23 cellular contexts compared by ENCODE assay signal in genomic region chr13:94583926-94584325, GRCh38. TPM values are rescaled to one million over a fixed set of nuclear protein-coding genes. Genes with fewer than 3 reads are reported as not detected.
DNase-seq lines count a peak whose midpoint lies in the region; ATAC-seq, FAIRE-seq and TF ChIP-seq lines count a peak whose summit lies in the region.
"Had no signal": no experiment of that assay in that cellular context is flagged by ENCODE, and none has a peak within 500 bp of the region (broad histone marks: within the 10 kb centered on the region; RNA-seq: fewer than 3 reads in every experiment).

No MANE protein-coding gene starts in this region.

- H3K4me1 ChIP-seq in PC-3 (ENCODE audit: insufficient read depth, low read length) (peaks cover 4% of the 10 kb centered on the region; the same call in 1 of the 2 replicates), mesenchymal stem cell (ENCODE audit: control insufficient read depth, insufficient read depth, low read depth, low read length) (no peaks in the 10 kb centered on the region)
- H3K4me1 ChIP-seq: A549 had no signal

- no peak overlapping the region for H3K18ac ChIP-seq in mesenchymal stem cell (ENCODE audit: low read depth in 1 of 2, low read length in 2 of 2)

- H2BK15ac ChIP-seq in mesenchymal stem cell (ENCODE audit: low read depth, poor library complexity, severe bottlenecking): no peak overlapping the region

- H3K79me1 ChIP-seq in mesenchymal stem cell (replicated peaks; ENCODE audit: low read length, poor library complexity, severe bottlenecking): peaks cover 19% of the 10 kb centered on the region

- no peak for FAIRE-seq in urothelium cell line (lab: Jason Lieb, UNC)
- FAIRE-seq: A549, K562 had no signal

- H3K9ac ChIP-seq in PC-3 (ENCODE audit: low read length) (no peak overlapping the region), mesenchymal stem cell (ENCODE audit: low read length) (no peak overlapping the region)

- no peaks in the 10 kb centered on the region for H3K79me2 ChIP-seq in PC-3 (ENCODE audit: low read length)

- POLR2A ChIA-PET in PC-3 (lab: Charles Lee; ENCODE audit: unreplicated experiment): no interaction called here

- H3K4ac ChIP-seq in mesenchymal stem cell (ENCODE audit: low read depth in 1 of 2, low read length in 2 of 2): no peak overlapping the region

- no peak for TF ChIP-seq CTCF in PC-3 (conservative IDR thresholded peaks at IDR 0.05; ENCODE audit: low read depth, low read length)

- CTCF ChIA-PET in PC-3 (lab: Charles Lee): no interaction called here

- no peak overlapping the region for H3K14ac ChIP-seq in mesenchymal stem cell (ENCODE audit: low read length in 2 of 2)

- no peaks in the 10 kb centered on the region for H3F3A ChIP-seq in PC-3 (ENCODE audit: low read length, unreplicated experiment)

- H4K20me1 ChIP-seq in PC-3 (ENCODE audit: low read length): no peaks in the 10 kb centered on the region

- no peak overlapping the region for H3K4me3 ChIP-seq in PC-3 (ENCODE audit: low read length)
- H3K4me3 ChIP-seq in mesenchymal stem cell (ENCODE audit: insufficient read depth in 1 of 2, low read depth in 1 of 2, low read length in 2 of 2): no peak overlapping the region
- no peak overlapping the region for H3K4me3 ChIP-seq in H7 (ENCODE audit: insufficient read depth, low read depth, low read length)
- H3K4me3 ChIP-seq: A549, K562 had no signal

- H3K4me2 ChIP-seq in PC-3 (ENCODE audit: low read length) (no peak overlapping the region), mesenchymal stem cell (ENCODE audit: low read length, poor library complexity, severe bottlenecking) (no peak overlapping the region)
- H3K4me2 ChIP-seq: A549 had no signal

- no peak overlapping the region for H2AFZ ChIP-seq in PC-3 (ENCODE audit: low read length)
- H2AFZ ChIP-seq in mesenchymal stem cell (ENCODE audit: low read depth, low read length): no peak overlapping the region

- no peaks in the 10 kb centered on the region for H3K9me2 ChIP-seq in PC-3 (replicated peaks; ENCODE audit: low read length)

- BruUV-seq in PC-3 (replicated peaks; lab: Mats Ljungman, UMichigan): no TSS peak

- no peak overlapping the region for H2BK5ac ChIP-seq in mesenchymal stem cell (ENCODE audit: low read depth, low read length, poor library complexity, severe bottlenecking)

- no peaks in the 10 kb centered on the region for H3K27me3 ChIP-seq in PC-3 (ENCODE audit: low read length)
- no peaks in the 10 kb centered on the region for H3K27me3 ChIP-seq in mesenchymal stem cell (ENCODE audit: control insufficient read depth in 1 of 2, insufficient read depth in 1 of 2, low read length in 2 of 2)
- no peaks in the 10 kb centered on the region for H3K27me3 ChIP-seq in H7 (ENCODE audit: control insufficient read depth, insufficient read depth, low read length)

- H2AK5ac ChIP-seq in mesenchymal stem cell (ENCODE audit: low read length, severe bottlenecking): no peak overlapping the region

- H4K8ac ChIP-seq in mesenchymal stem cell (ENCODE audit: low read length): no peak overlapping the region

- WGBS in mesenchymal stem cell: no CpG with 5 or more reads among the region's 1 CpG

- H3K23ac ChIP-seq in mesenchymal stem cell (ENCODE audit: low read length in 2 of 2): no peak overlapping the region

- no peak overlapping the region for H4K91ac ChIP-seq in mesenchymal stem cell (ENCODE audit: low read length)

- no peak overlapping the region for H2BK120ac ChIP-seq in mesenchymal stem cell (ENCODE audit: low read depth, low read length)

- ATAC-seq in PC-3: no peak; the same call in 1 of the 2 replicates
- no peak for ATAC-seq in GM21737 (IDR thresholded peaks at IDR 0.05; ENCODE audit: unreplicated experiment)
- ATAC-seq: A549, K562, SK-N-SH treated with all-trans-retinoic acid at 6 μM for 48 hours had no signal

- H3K36me3 ChIP-seq in PC-3 (ENCODE audit: low read depth, low read length) (peaks cover 38% of the 10 kb centered on the region), mesenchymal stem cell (ENCODE audit: control insufficient read depth in 1 of 2, insufficient read depth in 2 of 2, low read depth in 1 of 2, low read length in 2 of 2) (peaks cover 16 to 80% of the 10 kb centered on the region in 2 experiments), H7 (replicated peaks; ENCODE audit: control insufficient read depth, insufficient read depth, low read length) (peaks cover 8% of the 10 kb centered on the region)

- H2BK12ac ChIP-seq in mesenchymal stem cell (ENCODE audit: low read length in 2 of 2): no peak overlapping the region

- no peaks in the 10 kb centered on the region for H3K9me3 ChIP-seq in PC-3 (ENCODE audit: low read length)
- H3K9me3 ChIP-seq in mesenchymal stem cell (ENCODE audit: control insufficient read depth, low read length): no peaks in the 10 kb centered on the region
- H3K9me3 ChIP-seq: A549 had no signal

- peak; percentile 5 for DNase-seq in EH (ENCODE audit: low read depth)
- DNase-seq in PC-3: peak; percentile 2
- DNase-seq in epithelial cell of prostate (ENCODE audit: low read depth, low spot score): no peak
- DNase-seq in mesenchymal stem cell: peak; percentile 57
- DNase-seq in H7: no peak
- DNase-seq in urothelium cell line (ENCODE audit: low spot score): no peak
- DNase-seq: C1 segment of cervical spinal cord; CD8-positive, alpha-beta memory T cell; DMS79; GOT3; MV-4-11; NCI-H1417; NCI-H187; NCI-H2227 treated with DMSO at 0.1 percent for 48 hours; NCI-H510A treated with DMSO at 0.1 percent for 48 hours; NCI-H774; OCI-M1; RPMI8226; SIG-M5 had no signal

- intact Hi-C loops in PC-3 (cut with micrococcal nuclease): no loop called here

- no peak overlapping the region for H3K27ac ChIP-seq in PC-3 (ENCODE audit: low read length)
- peak overlapping the region; percentile 27 for H3K27ac ChIP-seq in epithelial cell of prostate
- H3K27ac ChIP-seq in mesenchymal stem cell (ENCODE audit: low read length, poor library complexity, severe bottlenecking): no peak overlapping the region
- H3K27ac ChIP-seq: A549 had no signal

RNA-seq across cellular contexts. Expression of gene TGDS, which starts 12.0 kb away (rescaled TPM):
- total RNA-seq in PC-3 (2014; rRNA removed): 8.5 and 9.0 TPM in 2 replicates
- polyA plus RNA-seq in mesenchymal stem cell (2013, experiment 1 of 2): 8.7 TPM
- polyA plus RNA-seq in mesenchymal stem cell (2013, experiment 2 of 2): 9.3 TPM
- total RNA-seq in H7 (2014; rRNA removed; shearing (Covaris generic)): 21.0 and 27.4 TPM in 2 replicates

RNA-seq across cellular contexts. Expression of gene GPR180, which starts 17.7 kb away (rescaled TPM):
- 3.9 and 5.6 TPM in 2 replicates for total RNA-seq in PC-3 (2014; rRNA removed)
- polyA plus RNA-seq in mesenchymal stem cell (2013, experiment 1 of 2): 9.6 TPM
- 10.2 TPM for polyA plus RNA-seq in mesenchymal stem cell (2013, experiment 2 of 2)
- total RNA-seq in H7 (2014; rRNA removed; shearing (Covaris generic)): 5.6 and 6.7 TPM in 2 replicates

Comparison
In these comparisons a context has a peak if more than half of its experiments do, and no peak if none do; other contexts are left out.
1. DNase-seq: peak in EH (single experiment), PC-3 (single experiment) and mesenchymal stem cell (single experiment); none in epithelial cell of prostate (single experiment), H7 (single experiment) and urothelium cell line (single experiment).